ENCODE assay signal across 19 cellular contexts in the genomic region with DNA sequence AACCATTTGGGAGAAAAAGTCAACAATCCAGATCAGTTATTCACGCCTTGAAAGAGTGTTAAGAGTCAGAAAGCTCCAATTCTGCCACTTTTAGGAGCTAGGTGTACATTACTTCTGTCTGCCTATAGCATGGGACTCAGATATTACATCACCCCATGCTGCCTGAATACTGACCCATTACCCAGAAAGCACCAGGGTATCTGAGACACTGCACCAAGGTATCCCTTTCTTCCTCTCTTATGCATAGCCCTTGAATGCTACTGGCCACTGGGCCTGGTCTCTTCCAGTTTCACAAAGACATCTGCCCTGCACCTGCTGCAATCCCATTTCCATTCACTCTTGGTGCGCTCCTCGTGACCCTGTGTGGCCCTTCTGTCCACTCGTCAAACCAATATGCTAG. TPM values are rescaled to one million over a fixed set of nuclear protein-coding genes. Genes with fewer than 3 reads are reported as not detected.
DNase-seq lines count a peak whose midpoint lies in the region; FAIRE-seq and TF ChIP-seq lines count a peak whose summit lies in the region.
"Had no signal": no experiment of that assay in that cellular context is flagged by ENCODE, and none has a peak within 500 bp of the region (broad histone marks: within the 10 kb centered on the region; RNA-seq: fewer than 3 reads in every experiment).

No MANE protein-coding gene starts in this region.

- no peak overlapping the region for H3K27ac ChIP-seq in BLaER1 treated with 17β-estradiol and CSF1 and Interleukin-3, amounts not matched to agents 10 nM and 100 nM
- H3K27ac ChIP-seq in OCI-LY1 (ENCODE audit: low read depth, low read length, poor library complexity, severe bottlenecking): peak overlapping the region; percentile 68
- no peak overlapping the region for H3K27ac ChIP-seq in uterus
- H3K27ac ChIP-seq in ovary: no peak overlapping the region
- H3K27ac ChIP-seq: Peyer's patch, spleen had no signal

- intact Hi-C loops in uterus (cut with DNase I; ENCODE audit: low total_unique reads): no loop called here
- intact Hi-C loops in ovary (cut with DNase I): no loop called here

- TF ChIP-seq POLR2A in erythroblast (IDR thresholded peaks at IDR 0.05; ENCODE audit: low read length): no peak
- no peak for TF ChIP-seq POLR2A in uterus (IDR thresholded peaks at IDR 0.05)
- TF ChIP-seq POLR2A in ovary (IDR thresholded peaks at IDR 0.05): no peak

- no peaks in the 10 kb centered on the region for H3K9me2 ChIP-seq in OCI-LY1 (ENCODE audit: low read depth, low read length)

- peak overlapping the region in 10 of 11 experiments; percentile 34 to 93 (median 88); a peak in 18 of 22 replicates for H3K4me2 ChIP-seq in BLaER1 treated with 17β-estradiol and CSF1 and Interleukin-3, amounts not matched to agents 10 nM and 100 nM
- H3K4me2 ChIP-seq in OCI-LY1 (ENCODE audit: low read length): peak overlapping the region; percentile 89

- TF ChIP-seq EP300 in ovary (IDR thresholded peaks at IDR 0.05): no peak

- peak overlapping the region in 1 of 10 experiments; percentile 97; a peak in 3 of 20 replicates for H3K4me3 ChIP-seq in BLaER1 treated with 17β-estradiol and CSF1 and Interleukin-3, amounts not matched to agents 10 nM and 100 nM
- H3K4me3 ChIP-seq in OCI-LY1 (ENCODE audit: low read depth, low read length, poor library complexity, severe bottlenecking) (peak overlapping the region; percentile 91), uterus (no peak overlapping the region), ovary (no peak overlapping the region)
- H3K4me3 ChIP-seq: Peyer's patch had no signal

- H3F3A ChIP-seq in OCI-LY1 (ENCODE audit: insufficient read depth, low read length): no peaks in the 10 kb centered on the region

- DNase-seq in GM19238 (ENCODE audit: insufficient read length, low spot score) (peak; percentile 21), erythroblast (lab: John Stamatoyannopoulos, UW) (peak; percentile 40 to 42), uterus (no peak), ovary (no peak), putamen (ENCODE audit: low spot score) (no peak), GM19239 (ENCODE audit: insufficient read length, low spot score) (no peak)
- DNase-seq: activated CD4-positive, alpha-beta T cell treated with anti-CD3 and anti-CD28 coated beads for 1 hour; activated naive CD8-positive, alpha-beta T cell treated with anti-CD3 and anti-CD28 coated beads, Interleukin-2, amount 50 U/mL, for 24 hours; activated T-cell treated with anti-CD3 and anti-CD28 coated beads, Interleukin-2, amount 50 U/mL, for 24 hours; central memory CD4-positive, alpha-beta T cell; NCI-H1417 treated with DMSO at 0.1 percent for 48 hours; NCI-H446; Peyer's patch; spleen; T-helper 1 cell had no signal

- H2AFZ ChIP-seq in OCI-LY1 (ENCODE audit: low read length): no peak overlapping the region

- H3K9me3 ChIP-seq in BLaER1 treated with 17β-estradiol and CSF1 and Interleukin-3, amounts not matched to agents 10 nM and 100 nM (replicated peaks in 1 of 11): no peaks in the 10 kb centered on the region
- no peaks in the 10 kb centered on the region for H3K9me3 ChIP-seq in OCI-LY1 (ENCODE audit: low read length)
- no peaks in the 10 kb centered on the region for H3K9me3 ChIP-seq in uterus
- H3K9me3 ChIP-seq in ovary: no peaks in the 10 kb centered on the region
- H3K9me3 ChIP-seq: Peyer's patch, spleen had no signal

- FAIRE-seq in GM19239 (lab: Jason Lieb, UNC): no peak
- FAIRE-seq: endometrium, frontal cortex had no signal

- H3K4me1 ChIP-seq in BLaER1 treated with 17β-estradiol and CSF1 and Interleukin-3, amounts not matched to agents 10 nM and 100 nM: peaks cover 10 to 83% (median 73%) of the 10 kb centered on the region in 10 experiments; a peak in 19 of 20 replicates
- peaks cover 78% of the 10 kb centered on the region for H3K4me1 ChIP-seq in OCI-LY1 (ENCODE audit: insufficient read depth, low read length, severe bottlenecking)
- no peaks in the 10 kb centered on the region for H3K4me1 ChIP-seq in uterus
- H3K4me1 ChIP-seq in ovary (ENCODE audit: insufficient read depth): peaks cover 5% of the 10 kb centered on the region

- 96 to 97% (median 96%) methylated on average over 4 of the region's 4 CpGs for WGBS in ovary, 3 donors

- peaks cover 72% of the 10 kb centered on the region for H3K79me2 ChIP-seq in OCI-LY1 (ENCODE audit: insufficient read depth, low read length)

- H4K20me1 ChIP-seq in BLaER1 treated with 17β-estradiol and CSF1 and Interleukin-3, amounts not matched to agents 10 nM and 100 nM: peaks cover 0 to 72% (median 45%) of the 10 kb centered on the region in 11 experiments; a peak in 15 of 22 replicates
- 0 out of 2 replicates have a peak, but pooled peaks cover 2% of the 10 kb centered on the region for H4K20me1 ChIP-seq in OCI-LY1 (ENCODE audit: insufficient read depth, low read length)

- peaks cover 0 to 8% (median 0%) of the 10 kb centered on the region in 11 experiments; a peak in 2 of 22 replicates for H3K36me3 ChIP-seq in BLaER1 treated with 17β-estradiol and CSF1 and Interleukin-3, amounts not matched to agents 10 nM and 100 nM
- H3K36me3 ChIP-seq in OCI-LY1 (ENCODE audit: insufficient read depth, low read length): peaks cover 6% of the 10 kb centered on the region; the same call in 1 of the 2 replicates
- no peaks in the 10 kb centered on the region for H3K36me3 ChIP-seq in uterus
- H3K36me3 ChIP-seq in ovary: no peaks in the 10 kb centered on the region
- H3K36me3 ChIP-seq: Peyer's patch, spleen had no signal

- TF ChIP-seq CTCF in OCI-LY1 (IDR thresholded peaks at IDR 0.05; ENCODE audit: low read length) (no peak), uterus (IDR thresholded peaks at IDR 0.05) (no peak), ovary (IDR thresholded peaks at IDR 0.05) (no peak)

- H3K27me3 ChIP-seq in BLaER1 treated with 17β-estradiol and CSF1 and Interleukin-3, amounts not matched to agents 10 nM and 100 nM: no peaks in the 10 kb centered on the region
- H3K27me3 ChIP-seq in OCI-LY1 (ENCODE audit: insufficient read depth, low read length) (no peaks in the 10 kb centered on the region), uterus (no peaks in the 10 kb centered on the region), ovary (no peaks in the 10 kb centered on the region)
- H3K27me3 ChIP-seq: Peyer's patch, spleen had no signal

- H3K9ac ChIP-seq in BLaER1 treated with 17β-estradiol and CSF1 and Interleukin-3, amounts not matched to agents 10 nM and 100 nM: no peak overlapping the region
- H3K9ac ChIP-seq in OCI-LY1 (ENCODE audit: low read length): peak overlapping the region; percentile 92

RNA-seq across cellular contexts. Expression of gene STRBP, which starts 2.6 kb away (rescaled TPM):
- total RNA-seq in uterus (10 to 100 TPM in 3 of 4 donors, 1 to 10 TPM in 1; 3.3 to 28.2 (median 16.3) TPM), ovary (10 to 100 TPM in 6 of 7 donors, 1 to 10 TPM in 1; 7.4 to 18.8 (median 11.2) TPM)
- 1 to 10 TPM; 4.9 to 7.2 TPM for polyA plus RNA-seq in ovary

Comparison
In these comparisons a context has a peak if more than half of its experiments do, and no peak if none do; other contexts are left out.
1. DNase-seq: peak in GM19238 (single experiment) and erythroblast (2 of 2); none in uterus (0 of 2), ovary (0 of 5), putamen (single experiment) and GM19239 (single experiment).